1 cellular context compared by ENCODE assay signal in the genomic region with DNA sequence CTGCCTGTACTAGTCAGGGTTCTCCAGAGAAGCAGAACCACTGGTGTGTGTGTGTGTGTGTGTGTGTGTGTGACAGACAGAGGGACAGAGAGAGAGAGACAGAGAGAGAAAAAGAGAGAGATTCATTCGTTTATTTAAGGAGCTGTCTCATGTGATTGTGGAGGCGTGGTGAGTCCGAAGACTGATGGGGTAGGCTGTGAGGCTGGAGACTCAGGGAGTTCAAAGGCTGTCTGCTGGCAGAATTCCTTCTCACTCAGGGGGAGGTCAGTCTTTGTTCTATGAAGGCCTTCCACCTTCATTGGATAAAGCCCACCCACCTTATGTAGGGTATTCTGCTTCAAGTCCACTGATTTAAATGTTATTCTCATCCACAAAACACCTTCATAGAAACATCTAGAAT.
TF ChIP-seq lines count a peak whose summit lies in the region.

No MANE protein-coding gene starts in this region.

TF ChIP-seq in WTC11, 78 proteins besides CTCF, POLR2A, EP300 and RAD21 (continued from another document):
- TF ChIP-seq, protein P1, sequence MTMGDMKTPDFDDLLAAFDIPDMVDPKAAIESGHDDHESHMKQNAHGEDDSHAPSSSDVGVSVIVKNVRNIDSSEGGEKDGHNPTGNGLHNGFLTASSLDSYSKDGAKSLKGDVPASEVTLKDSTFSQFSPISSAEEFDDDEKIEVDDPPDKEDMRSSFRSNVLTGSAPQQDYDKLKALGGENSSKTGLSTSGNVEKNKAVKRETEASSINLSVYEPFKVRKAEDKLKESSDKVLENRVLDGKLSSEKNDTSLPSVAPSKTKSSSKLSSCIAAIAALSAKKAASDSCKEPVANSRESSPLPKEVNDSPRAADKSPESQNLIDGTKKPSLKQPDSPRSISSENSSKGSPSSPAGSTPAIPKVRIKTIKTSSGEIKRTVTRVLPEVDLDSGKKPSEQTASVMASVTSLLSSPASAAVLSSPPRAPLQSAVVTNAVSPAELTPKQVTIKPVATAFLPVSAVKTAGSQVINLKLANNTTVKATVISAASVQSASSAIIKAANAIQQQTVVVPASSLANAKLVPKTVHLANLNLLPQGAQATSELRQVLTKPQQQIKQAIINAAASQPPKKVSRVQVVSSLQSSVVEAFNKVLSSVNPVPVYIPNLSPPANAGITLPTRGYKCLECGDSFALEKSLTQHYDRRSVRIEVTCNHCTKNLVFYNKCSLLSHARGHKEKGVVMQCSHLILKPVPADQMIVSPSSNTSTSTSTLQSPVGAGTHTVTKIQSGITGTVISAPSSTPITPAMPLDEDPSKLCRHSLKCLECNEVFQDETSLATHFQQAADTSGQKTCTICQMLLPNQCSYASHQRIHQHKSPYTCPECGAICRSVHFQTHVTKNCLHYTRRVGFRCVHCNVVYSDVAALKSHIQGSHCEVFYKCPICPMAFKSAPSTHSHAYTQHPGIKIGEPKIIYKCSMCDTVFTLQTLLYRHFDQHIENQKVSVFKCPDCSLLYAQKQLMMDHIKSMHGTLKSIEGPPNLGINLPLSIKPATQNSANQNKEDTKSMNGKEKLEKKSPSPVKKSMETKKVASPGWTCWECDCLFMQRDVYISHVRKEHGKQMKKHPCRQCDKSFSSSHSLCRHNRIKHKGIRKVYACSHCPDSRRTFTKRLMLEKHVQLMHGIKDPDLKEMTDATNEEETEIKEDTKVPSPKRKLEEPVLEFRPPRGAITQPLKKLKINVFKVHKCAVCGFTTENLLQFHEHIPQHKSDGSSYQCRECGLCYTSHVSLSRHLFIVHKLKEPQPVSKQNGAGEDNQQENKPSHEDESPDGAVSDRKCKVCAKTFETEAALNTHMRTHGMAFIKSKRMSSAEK (CRISPR knock-in tag; IDR thresholded peaks at IDR 0.05; ENCODE audit: borderline replicate concordance): no peak
- TF ChIP-seq, protein P2, sequence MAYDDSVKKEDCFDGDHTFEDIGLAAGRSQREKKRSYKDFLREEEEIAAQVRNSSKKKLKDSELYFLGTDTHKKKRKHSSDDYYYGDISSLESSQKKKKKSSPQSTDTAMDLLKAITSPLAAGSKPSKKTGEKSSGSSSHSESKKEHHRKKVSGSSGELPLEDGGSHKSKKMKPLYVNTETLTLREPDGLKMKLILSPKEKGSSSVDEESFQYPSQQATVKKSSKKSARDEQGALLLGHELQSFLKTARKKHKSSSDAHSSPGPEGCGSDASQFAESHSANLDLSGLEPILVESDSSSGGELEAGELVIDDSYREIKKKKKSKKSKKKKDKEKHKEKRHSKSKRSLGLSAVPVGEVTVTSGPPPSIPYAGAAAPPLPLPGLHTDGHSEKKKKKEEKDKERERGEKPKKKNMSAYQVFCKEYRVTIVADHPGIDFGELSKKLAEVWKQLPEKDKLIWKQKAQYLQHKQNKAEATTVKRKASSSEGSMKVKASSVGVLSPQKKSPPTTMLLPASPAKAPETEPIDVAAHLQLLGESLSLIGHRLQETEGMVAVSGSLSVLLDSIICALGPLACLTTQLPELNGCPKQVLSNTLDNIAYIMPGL (CRISPR knock-in tag; IDR thresholded peaks at IDR 0.05): no peak
